In genomic region chr22:39519681-39520053, GRCh38 we compare ENCODE assay signal across 1 cellular context.
A peak's percentile ranks its signal among the peaks of the same experiment; 100 is the strongest.
TF ChIP-seq lines count a peak whose summit lies in the region.

No MANE protein-coding gene starts in this region.

TF ChIP-seq in HepG2, 621 proteins besides CTCF, POLR2A, EP300 and RAD21 (continued from another document and continues in another):
- TF ChIP-seq AHDC1 (CRISPR knock-in tag; IDR thresholded peaks at IDR 0.05; ENCODE audit: borderline replicate concordance): no peak; the same call in 1 of the 2 replicates
- TF ChIP-seq ZNF503 (CRISPR knock-in tag; IDR thresholded peaks at IDR 0.05): no peak
- TF ChIP-seq MYC (CRISPR knock-in tag; IDR thresholded peaks at IDR 0.05; ENCODE audit: borderline replicate concordance): peak; percentile 38; the same call in 1 of the 2 replicates
- no peak for TF ChIP-seq ZNF7 (CRISPR knock-in tag; IDR thresholded peaks at IDR 0.05)
- TF ChIP-seq ESRRA (CRISPR knock-in tag; IDR thresholded peaks at IDR 0.05; ENCODE audit: low read depth): no peak
- TF ChIP-seq XBP1 (CRISPR knock-in tag; IDR thresholded peaks at IDR 0.05): no peak
- no peak for TF ChIP-seq RORA (CRISPR knock-in tag; IDR thresholded peaks at IDR 0.05)
- TF ChIP-seq KDM2A (CRISPR knock-in tag; IDR thresholded peaks at IDR 0.05; ENCODE audit: borderline replicate concordance, low read depth): peak; percentile 44; the same call in 1 of the 2 replicates
- no peak for TF ChIP-seq MAFK (conservative IDR thresholded peaks at IDR 0.05 in 1 of 2, IDR thresholded peaks at IDR 0.05 in 1 of 2; ENCODE audit: low read length in 2 of 2)
- no peak for TF ChIP-seq SOX5 (CRISPR knock-in tag; IDR thresholded peaks at IDR 0.05; ENCODE audit: borderline replicate concordance)
- peak; percentile 72 for TF ChIP-seq SRY (CRISPR knock-in tag; IDR thresholded peaks at IDR 0.05)
- peak; percentile 92 for TF ChIP-seq ZFX (CRISPR knock-in tag; IDR thresholded peaks at IDR 0.05; ENCODE audit: low read depth)
- TF ChIP-seq ZNF556 (CRISPR knock-in tag; IDR thresholded peaks at IDR 0.05; ENCODE audit: borderline replicate concordance): no peak; the same call in 1 of the 2 replicates
- no peak for TF ChIP-seq RFX1 (IDR thresholded peaks at IDR 0.05)
- no peak for TF ChIP-seq HOXA3 (CRISPR knock-in tag; IDR thresholded peaks at IDR 0.05)
- TF ChIP-seq HMGXB4 (CRISPR knock-in tag; IDR thresholded peaks at IDR 0.05; ENCODE audit: borderline replicate concordance in 1 of 2, low read depth in 1 of 2): peak in 1 of 2 experiments; percentile 82; a peak in 2 of 4 replicates
- TF ChIP-seq ZSCAN30 (CRISPR knock-in tag; IDR thresholded peaks at IDR 0.05): no peak
- TF ChIP-seq ZNF562 (CRISPR knock-in tag; IDR thresholded peaks at IDR 0.05; ENCODE audit: borderline replicate concordance): no peak
- 0 out of 2 replicates have a peak, but pooled peaks have one; percentile 59 for TF ChIP-seq PAX8 (CRISPR knock-in tag; IDR thresholded peaks at IDR 0.05; ENCODE audit: borderline replicate concordance)
- no peak; the same call in 1 of the 2 replicates for TF ChIP-seq ZNF770 (CRISPR knock-in tag; IDR thresholded peaks at IDR 0.05)
- no peak for TF ChIP-seq NFKBIZ (CRISPR knock-in tag; IDR thresholded peaks at IDR 0.05)
- TF ChIP-seq SMARCC2 (IDR thresholded peaks at IDR 0.05): no peak
- no peak for TF ChIP-seq PHF5A (CRISPR knock-in tag; IDR thresholded peaks at IDR 0.05; ENCODE audit: low read depth, unreplicated experiment)
- no peak for TF ChIP-seq JUNB (CRISPR knock-in tag; IDR thresholded peaks at IDR 0.05; ENCODE audit: borderline replicate concordance)
- TF ChIP-seq MLXIP (CRISPR knock-in tag; IDR thresholded peaks at IDR 0.05; ENCODE audit: borderline replicate concordance): no peak
- no peak for TF ChIP-seq ATF2 (CRISPR knock-in tag; IDR thresholded peaks at IDR 0.05)
- no peak for TF ChIP-seq RELA (CRISPR knock-in tag; IDR thresholded peaks at IDR 0.05)
- TF ChIP-seq SPEN (CRISPR knock-in tag; IDR thresholded peaks at IDR 0.05; ENCODE audit: low read depth): peak; percentile 13
- no peak for TF ChIP-seq ZSCAN25 (CRISPR knock-in tag; IDR thresholded peaks at IDR 0.05)
- TF ChIP-seq GATA4 (IDR thresholded peaks at IDR 0.05; ENCODE audit: borderline replicate concordance, low read depth): peak; percentile 55; the same call in 1 of the 2 replicates
- no peak for TF ChIP-seq FOXO1 (CRISPR knock-in tag; IDR thresholded peaks at IDR 0.05)
- no peak for TF ChIP-seq GFI1 (CRISPR knock-in tag; IDR thresholded peaks at IDR 0.05; ENCODE audit: borderline replicate concordance)
- no peak for TF ChIP-seq HMGA1 (CRISPR knock-in tag; conservative IDR thresholded peaks at IDR 0.05)
- no peak for TF ChIP-seq ZNF451 (CRISPR knock-in tag; IDR thresholded peaks at IDR 0.05)
- TF ChIP-seq ZFP41 (CRISPR knock-in tag; IDR thresholded peaks at IDR 0.05; ENCODE audit: borderline replicate concordance): no peak
- no peak for TF ChIP-seq NR1H2 (CRISPR knock-in tag; IDR thresholded peaks at IDR 0.05; ENCODE audit: borderline replicate concordance, low read depth)
- no peak for TF ChIP-seq ZNF772 (CRISPR knock-in tag; IDR thresholded peaks at IDR 0.05)
- peak; percentile 85; the same call in 1 of the 2 replicates for TF ChIP-seq ZNF224 (CRISPR knock-in tag; IDR thresholded peaks at IDR 0.05)
- TF ChIP-seq THYN1 (CRISPR knock-in tag; IDR thresholded peaks at IDR 0.05; ENCODE audit: borderline replicate concordance, low read depth): no peak
- no peak for TF ChIP-seq KDM4B (CRISPR knock-in tag; IDR thresholded peaks at IDR 0.05)
- no peak for TF ChIP-seq RAD51 (IDR thresholded peaks at IDR 0.05; ENCODE audit: borderline replicate concordance)
- no peak for TF ChIP-seq ZBTB25 (CRISPR knock-in tag; IDR thresholded peaks at IDR 0.05)
- 0 out of 2 replicates have a peak, but pooled peaks have one; percentile 52 for TF ChIP-seq ZNF607 (CRISPR knock-in tag; IDR thresholded peaks at IDR 0.05; ENCODE audit: borderline replicate concordance)
- no peak for TF ChIP-seq ZNF749 (CRISPR knock-in tag; IDR thresholded peaks at IDR 0.05; ENCODE audit: borderline replicate concordance)
- no peak for TF ChIP-seq FOXA3 (CRISPR knock-in tag; IDR thresholded peaks at IDR 0.05)
- TF ChIP-seq ZNF468 (CRISPR knock-in tag; IDR thresholded peaks at IDR 0.05): no peak
- TF ChIP-seq ATF6 (CRISPR knock-in tag; conservative IDR thresholded peaks at IDR 0.05): no peak
- TF ChIP-seq GATAD2A (CRISPR knock-in tag; IDR thresholded peaks at IDR 0.05): no peak
- TF ChIP-seq HNRNPH1 (optimal IDR thresholded peaks at IDR 0.05; ENCODE audit: low read depth, low read length): no peak
- TF ChIP-seq MLLT10 (CRISPR knock-in tag; IDR thresholded peaks at IDR 0.05): no peak
- TF ChIP-seq ZNF230 (CRISPR knock-in tag; IDR thresholded peaks at IDR 0.05): no peak
